Comparison of ENCODE assay signal across 23 cellular contexts in the genomic region with DNA sequence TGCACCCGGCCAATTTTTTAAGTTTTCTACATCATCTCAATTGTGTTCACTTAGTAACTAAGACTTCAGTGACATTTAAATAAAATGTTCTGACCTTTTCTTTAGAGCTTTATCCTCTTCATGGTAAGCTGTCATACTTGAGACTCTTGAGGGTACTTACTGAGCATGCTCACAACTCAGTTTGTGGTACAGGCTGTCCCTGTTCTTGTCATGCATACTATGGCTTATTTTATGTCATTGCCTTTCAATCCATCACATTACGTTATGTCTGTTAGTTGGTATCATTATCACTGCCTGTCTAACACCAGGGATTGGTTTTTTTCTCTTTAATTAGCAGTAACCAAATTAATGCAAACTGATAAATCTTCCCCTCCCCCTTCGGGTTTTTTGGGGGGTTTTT.
"Had no signal": no experiment of that assay in that cellular context is flagged by ENCODE, and none has a peak within 500 bp of the region (broad histone marks: within the 10 kb centered on the region; RNA-seq: fewer than 3 reads in every experiment).

No MANE protein-coding gene starts in this region.

- H3K27me3 Mint-ChIP-seq: activated CD4-positive, alpha-beta memory T cell treated with anti-CD3 and anti-CD28 coated beads for 36 hours; activated CD4-positive, alpha-beta T cell treated with anti-CD3 and anti-CD28 coated beads, Interleukin-2, amount 10 ng/mL, durations not matched to agents 7 days and 5 days; T-cell had no signal

- H3K27ac Mint-ChIP-seq: activated CD4-positive, alpha-beta memory T cell treated with anti-CD3 and anti-CD28 coated beads for 36 hours; activated CD4-positive, alpha-beta T cell treated with anti-CD3 and anti-CD28 coated beads, Interleukin-2, amount 10 ng/mL, durations not matched to agents 7 days and 5 days; activated naive CD4-positive, alpha-beta T cell treated with anti-CD3 and anti-CD28 coated beads, Interleukin-2, amount 50 U/mL, for 72 hours; T-cell had no signal

- H3K36me3 Mint-ChIP-seq: activated naive CD4-positive, alpha-beta T cell treated with anti-CD3 and anti-CD28 coated beads, Interleukin-2, amount 50 U/mL, for 72 hours had no signal

- H3K9me3 Mint-ChIP-seq: activated CD4-positive, alpha-beta memory T cell treated with anti-CD3 and anti-CD28 coated beads for 36 hours; activated CD4-positive, alpha-beta T cell treated with anti-CD3 and anti-CD28 coated beads, Interleukin-2, amount 10 ng/mL, durations not matched to agents 7 days and 5 days; activated naive CD4-positive, alpha-beta T cell treated with anti-CD3 and anti-CD28 coated beads, Interleukin-2, amount 50 U/mL, for 72 hours; T-cell had no signal

- H3K4me3 Mint-ChIP-seq: activated CD4-positive, alpha-beta memory T cell treated with anti-CD3 and anti-CD28 coated beads for 36 hours; activated CD4-positive, alpha-beta T cell treated with anti-CD3 and anti-CD28 coated beads, Interleukin-2, amount 10 ng/mL, durations not matched to agents 7 days and 5 days; T-cell had no signal

- ATAC-seq: activated naive CD4-positive, alpha-beta T cell treated with anti-CD3 and anti-CD28 coated beads, Interleukin-2, amount 50 U/mL, for 72 hours; Panc1; Right ventricle myocardium inferior; T-cell had no signal

- DNase-seq: activated CD4-positive, alpha-beta memory T cell treated with anti-CD3 and anti-CD28 coated beads for 36 hours; activated CD4-positive, alpha-beta T cell treated with anti-CD3 and anti-CD28 coated beads, Interleukin-2, amount 10 ng/mL, durations not matched to agents 7 days and 5 days; activated CD8-positive, alpha-beta memory T cell treated with anti-CD3 and anti-CD28 coated beads, Interleukin-2, amount 50 U/mL, for 4 hours; adrenal gland; anterior cingulate cortex; MG63; MV-4-11; NCI-H1092 treated with DMSO at 0.1 percent for 48 hours; NCI-H1417 treated with DMSO at 0.1 percent for 48 hours; NCI-H1694 treated with DMSO at 0.1 percent for 48 hours; NCI-H2029 treated with DMSO at 0.1 percent for 48 hours; NCI-H345; NCI-H510A; NCI-H526 treated with DMSO at 0.1 percent for 48 hours; NCI-H82; OCI-M1; RPMI8226; T-cell; T-helper 2 cell; T1000 had no signal
